13 cellular contexts compared by ENCODE assay signal in genomic region chr12:75656650-75657049, GRCh38.
DNase-seq lines count a peak whose midpoint lies in the region; ATAC-seq and TF ChIP-seq lines count a peak whose summit lies in the region.
"Had no signal": no experiment of that assay in that cellular context is flagged by ENCODE, and none has a peak within 500 bp of the region (broad histone marks: within the 10 kb centered on the region; RNA-seq: fewer than 3 reads in every experiment).

No MANE protein-coding gene starts in this region.

- H3K36me3 Mint-ChIP-seq in activated naive CD8-positive, alpha-beta T cell, result peaks cover 4% of the 10 kb centered on the region
- peaks cover 4% of the 10 kb centered on the region for H3K36me3 Mint-ChIP-seq in activated naive CD8-positive, alpha-beta T cell treated with anti-CD3 and anti-CD28 coated beads for 36 hours
- H3K36me3 Mint-ChIP-seq in type B pancreatic cell (peaks cover 4% of the 10 kb centered on the region), endodermal cell (ENCODE audit: low read depth) (no peaks in the 10 kb centered on the region)
- H3K36me3 Mint-ChIP-seq: IgD-negative memory B cell had no signal

- no peak for TF ChIP-seq CTCF in type B pancreatic cell (conservative IDR thresholded peaks at IDR 0.05)
- no peak for TF ChIP-seq CTCF in endodermal cell (conservative IDR thresholded peaks at IDR 0.05)

- DNase-seq in activated naive CD8-positive, alpha-beta T cell treated with anti-CD3 and anti-CD28 coated beads for 36 hours, result no peak
- peak; percentile 83 for DNase-seq in fibroblast of peridontal ligament (ENCODE audit: extremely low read depth)
- DNase-seq in type B pancreatic cell (ENCODE audit: extremely low spot score, unreplicated experiment), result no peak
- no peak for DNase-seq in endodermal cell
- DNase-seq: activated CD4-positive, alpha-beta memory T cell treated with anti-CD3 and anti-CD28 coated beads, Interleukin-2, amount 10 ng/mL, durations not matched to agents 7 days and 5 days; AML-193; NCI-H2227 treated with DMSO at 0.1 percent for 48 hours had no signal

- ATAC-seq in SK-N-SH treated with all-trans-retinoic acid at 6 μM for 48 hours (peak; percentile 37; the same call in 2 of the 3 replicates), GM21786 (IDR thresholded peaks at IDR 0.05; ENCODE audit: unreplicated experiment) (no peak), HG03196 (IDR thresholded peaks at IDR 0.05; ENCODE audit: unreplicated experiment) (no peak)

- H3K27me3 ChIP-seq in endodermal cell (ENCODE audit: control insufficient read depth, insufficient read depth, low read length, poor library complexity, severe bottlenecking), result no peaks in the 10 kb centered on the region

- no peak overlapping the region for H3K9ac ChIP-seq in endodermal cell (ENCODE audit: extremely low read depth, low read length, poor library complexity, severe bottlenecking)

- peak overlapping the region; percentile 19 for H3K27ac Mint-ChIP-seq in activated naive CD8-positive, alpha-beta T cell
- no peak overlapping the region for H3K27ac Mint-ChIP-seq in activated naive CD8-positive, alpha-beta T cell treated with anti-CD3 and anti-CD28 coated beads for 36 hours
- H3K27ac Mint-ChIP-seq in type B pancreatic cell, result no peak overlapping the region
- no peak overlapping the region for H3K27ac Mint-ChIP-seq in endodermal cell
- H3K27ac Mint-ChIP-seq: IgD-negative memory B cell had no signal

- no peaks in the 10 kb centered on the region for H3K9me3 ChIP-seq in endodermal cell (ENCODE audit: control insufficient read depth, low read length)

- H3K36me3 ChIP-seq in endodermal cell (ENCODE audit: control insufficient read depth, insufficient read depth, low read length), result no peaks in the 10 kb centered on the region

- H3K4me1 ChIP-seq in endodermal cell (ENCODE audit: control insufficient read depth, insufficient read depth, low read length), result no peaks in the 10 kb centered on the region

- H3K9me3 Mint-ChIP-seq in activated naive CD8-positive, alpha-beta T cell (ENCODE audit: low read depth), result peaks cover 4% of the 10 kb centered on the region
- H3K9me3 Mint-ChIP-seq in activated naive CD8-positive, alpha-beta T cell treated with anti-CD3 and anti-CD28 coated beads for 36 hours, result no peaks in the 10 kb centered on the region
- H3K9me3 Mint-ChIP-seq in type B pancreatic cell (peaks cover 6% of the 10 kb centered on the region), endodermal cell (no peaks in the 10 kb centered on the region)
- H3K9me3 Mint-ChIP-seq: activated CD4-positive, alpha-beta memory T cell treated with anti-CD3 and anti-CD28 coated beads, Interleukin-2, amount 10 ng/mL, durations not matched to agents 7 days and 5 days had no signal

- H3K4me3 Mint-ChIP-seq in activated naive CD8-positive, alpha-beta T cell, result no peak overlapping the region
- H3K4me3 Mint-ChIP-seq in activated naive CD8-positive, alpha-beta T cell treated with anti-CD3 and anti-CD28 coated beads for 36 hours, result no peak overlapping the region
- H3K4me3 Mint-ChIP-seq in type B pancreatic cell (peak overlapping the region; percentile 48), endodermal cell (no peak overlapping the region)
- H3K4me3 Mint-ChIP-seq: activated CD4-positive, alpha-beta memory T cell treated with anti-CD3 and anti-CD28 coated beads, Interleukin-2, amount 10 ng/mL, durations not matched to agents 7 days and 5 days; IgD-negative memory B cell had no signal

- H3K4me3 ChIP-seq in endodermal cell (ENCODE audit: low read length), result no peak overlapping the region
- H3K4me3 ChIP-seq: skin epidermis had no signal

- no peak overlapping the region for H3K27ac ChIP-seq in endodermal cell (ENCODE audit: low read depth, low read length)

- 53% methylated on average over 1 of the region's 1 CpG; no CpG with 5 or more reads in 1 of the 2 experiments for WGBS in endodermal cell (ENCODE audit: insufficient coverage in 1 of 2, insufficient read length in 1 of 2), 2 experiments

- H3K27me3 Mint-ChIP-seq in activated naive CD8-positive, alpha-beta T cell, result peaks cover 4% of the 10 kb centered on the region
- H3K27me3 Mint-ChIP-seq in activated naive CD8-positive, alpha-beta T cell treated with anti-CD3 and anti-CD28 coated beads for 36 hours, result peaks cover 10% of the 10 kb centered on the region
- H3K27me3 Mint-ChIP-seq in type B pancreatic cell (no peaks in the 10 kb centered on the region), endodermal cell (ENCODE audit: insufficient read depth) (no peaks in the 10 kb centered on the region)
- H3K27me3 Mint-ChIP-seq: IgD-negative memory B cell had no signal

- H3K4me1 Mint-ChIP-seq in activated naive CD8-positive, alpha-beta T cell (ENCODE audit: low read depth), result peaks cover 25% of the 10 kb centered on the region
- peaks cover 17% of the 10 kb centered on the region for H3K4me1 Mint-ChIP-seq in activated naive CD8-positive, alpha-beta T cell treated with anti-CD3 and anti-CD28 coated beads for 36 hours
- peaks cover 12% of the 10 kb centered on the region for H3K4me1 Mint-ChIP-seq in type B pancreatic cell (ENCODE audit: unreplicated experiment)
- H3K4me1 Mint-ChIP-seq in endodermal cell, result no peaks in the 10 kb centered on the region

TF ChIP-seq in SK-N-SH treated with all-trans-retinoic acid at 6 μM for 48 hours, 23 proteins besides CTCF, POLR2A, EP300 and RAD21:
- TF ChIP-seq OSR1 (CRISPR knock-in tag; IDR thresholded peaks at IDR 0.05) (no peak), TCF4 (CRISPR knock-in tag; IDR thresholded peaks at IDR 0.05; ENCODE audit: borderline replicate concordance) (no peak)
